ENCODE assay signal across 15 cellular contexts in genomic region chr13:37306778-37307544, GRCh38.
DNase-seq lines count a peak whose midpoint lies in the region; ATAC-seq and TF ChIP-seq lines count a peak whose summit lies in the region.
"Had no signal": no experiment of that assay in that cellular context is flagged by ENCODE, and none has a peak within 500 bp of the region (broad histone marks: within the 10 kb centered on the region; RNA-seq: fewer than 3 reads in every experiment).

No MANE protein-coding gene starts in this region.

- POLR2A ChIA-PET in AG04450 (lab: Yijun Ruan, JAX) (interaction anchor here (1.0 kb wide), 1 partner anchor 172 kb away, joined by 3 read pairs; no protein-coding TSS in a partner anchor), OCI-LY7 (lab: Charles Lee) (no interaction called here)

- in situ Hi-C loops in astrocyte of the cerebellum (cut with HindIII; ENCODE audit: low sequenced_read_pairs), result no loop called here

- H3K36me3 ChIP-seq in OCI-LY7 (ENCODE audit: insufficient read depth, low read length), result no peaks in the 10 kb centered on the region
- H3K36me3 ChIP-seq: BLaER1 had no signal

- ATAC-seq in GM19395 (IDR thresholded peaks at IDR 0.05; ENCODE audit: unreplicated experiment), result no peak
- ATAC-seq: HCT116 had no signal

- no peak overlapping the region for H2AFZ ChIP-seq in OCI-LY7 (ENCODE audit: low read length)

- TF ChIP-seq CTCF in AG04450 (IDR thresholded peaks at IDR 0.05; ENCODE audit: low read depth, low read length), result no peak
- no peak for TF ChIP-seq CTCF in astrocyte of the cerebellum (IDR thresholded peaks at IDR 0.05; ENCODE audit: low read depth, low read length, missing control alignments)
- no peak for TF ChIP-seq CTCF in OCI-LY7 (conservative IDR thresholded peaks at IDR 0.05; ENCODE audit: low read length)

- H3K9me2 ChIP-seq in OCI-LY7 (ENCODE audit: insufficient read depth, low read length), result no peaks in the 10 kb centered on the region

- no peaks in the 10 kb centered on the region for H3K9me3 ChIP-seq in AG04450 (ENCODE audit: control insufficient read depth, insufficient read depth, low read length)
- H3K9me3 ChIP-seq in OCI-LY7 (ENCODE audit: low read length), result no peaks in the 10 kb centered on the region
- H3K9me3 ChIP-seq: BLaER1 had no signal

- H3K27ac ChIP-seq in AG04450 (ENCODE audit: low read depth, low read length), result peak overlapping the region; percentile 63
- H3K27ac ChIP-seq in OCI-LY7 (ENCODE audit: low read depth, low read length, poor library complexity, severe bottlenecking), result no peak overlapping the region
- H3K27ac ChIP-seq: BLaER1 had no signal

- BruUV-seq in OCI-LY7 (replicated peaks; lab: Mats Ljungman, UMichigan), result no TSS peak

- DNase-seq in AG04450 (ENCODE audit: low read depth, low spot score) (peak; percentile 84), HS-27A (ENCODE audit: low read depth) (peak; percentile 61), astrocyte of the cerebellum (ENCODE audit: low read depth) (peak; percentile 95), foreskin melanocyte (peak; percentile 85), OCI-LY7 (ENCODE audit: low spot score) (no peak), HT-29 (ENCODE audit: low spot score) (no peak)
- DNase-seq in stimulated activated CD4-positive, alpha-beta T cell treated with anti-CD3 and anti-CD28 coated beads, Interleukin-12 subunit alpha, Interleukin-12 subunit beta, amount 100 ng/mL, for 4 hours, result no peak
- DNase-seq: activated naive CD8-positive, alpha-beta T cell treated with anti-CD3 and anti-CD28 coated beads for 36 hours; kidney; NCI-H526; stimulated activated CD4-positive, alpha-beta T cell treated with anti-CD3 and anti-CD28 coated beads, Interleukin-1b, Interleukin-23, amount 100 ng/mL, for 48 hours; stimulated activated naive CD4-positive, alpha-beta T cell treated with Interleukin-2 at 50 U/mL for 16 hours had no signal

- CTCF ChIA-PET in AG04450 (lab: Charles Lee) (no interaction called here), OCI-LY7 (lab: Charles Lee; ENCODE audit: unreplicated experiment) (no interaction called here)

- no peaks in the 10 kb centered on the region for H4K20me1 ChIP-seq in OCI-LY7 (ENCODE audit: insufficient read depth, low read length)
- H4K20me1 ChIP-seq: BLaER1 had no signal

- H3K4me3 ChIP-seq in AG04450 (ENCODE audit: low read depth, low read length) (no peak overlapping the region), astrocyte of the cerebellum (ENCODE audit: low read depth, low read length) (no peak overlapping the region), OCI-LY7 (ENCODE audit: low read depth, low read length, poor library complexity, severe bottlenecking) (no peak overlapping the region)
- H3K4me3 ChIP-seq: BLaER1 had no signal

- no peak overlapping the region for H3K4me2 ChIP-seq in OCI-LY7 (ENCODE audit: low read length)
- H3K4me2 ChIP-seq: BLaER1 had no signal

- no peaks in the 10 kb centered on the region for H3K79me2 ChIP-seq in OCI-LY7 (ENCODE audit: insufficient read depth, low read depth, low read length)

- intact Hi-C loops in OCI-LY7 (cut with micrococcal nuclease; ENCODE audit: unreplicated experiment), result loop anchor here (10.0 kb wide), 1 partner anchor 298 kb away; no protein-coding TSS in a partner anchor

- no peaks in the 10 kb centered on the region for H3K4me1 ChIP-seq in OCI-LY7 (ENCODE audit: insufficient read depth, low read length, poor library complexity, severe bottlenecking)
- H3K4me1 ChIP-seq: BLaER1 had no signal

- no peaks in the 10 kb centered on the region for H3K27me3 ChIP-seq in AG04450 (ENCODE audit: control insufficient read depth, insufficient read depth, low read length)
- H3K27me3 ChIP-seq: BLaER1 had no signal

Comparison
In these comparisons a context has a peak if more than half of its experiments do, and no peak if none do; other contexts are left out.
1. DNase-seq: peak in AG04450 (single experiment), HS-27A (single experiment), astrocyte of the cerebellum (single experiment) and foreskin melanocyte (single experiment); none in OCI-LY7 (single experiment), HT-29 (single experiment) and stimulated activated CD4-positive, alpha-beta T cell treated with anti-CD3 and anti-CD28 coated beads, Interleukin-12 subunit alpha, Interleukin-12 subunit beta, amount 100 ng/mL, for 4 hours (single experiment).